Comparison of ENCODE assay signal across 1 cellular context in genomic region chr3:161066926-161067325, GRCh38.
TF ChIP-seq lines count a peak whose summit lies in the region.

No MANE protein-coding gene starts in this region.

TF ChIP-seq in GM23338, 12 proteins besides CTCF, POLR2A, EP300 and RAD21 (continued from another document):
- TF ChIP-seq REST (IDR thresholded peaks at IDR 0.05; ENCODE audit: unreplicated experiment), result no peak
- TF ChIP-seq EZH2 (IDR thresholded peaks at IDR 0.05; ENCODE audit: low read depth, unreplicated experiment), result no peak
- TF ChIP-seq ZNF331 (CRISPR knock-in tag; IDR thresholded peaks at IDR 0.05; ENCODE audit: low read depth), result no peak
